1 cellular context compared by ENCODE assay signal in genomic region chr2:238448031-238448955, GRCh38.
TF ChIP-seq lines count a peak whose summit lies in the region.

No MANE protein-coding gene starts in this region.

TF ChIP-seq in GM23338, 12 proteins besides CTCF, POLR2A, EP300 and RAD21 (continued from another document):
- TF ChIP-seq ZNF462 (CRISPR knock-in tag; IDR thresholded peaks at IDR 0.05) = no peak
- TF ChIP-seq JUNB (IDR thresholded peaks at IDR 0.05; ENCODE audit: unreplicated experiment) = no peak
- TF ChIP-seq NANOG (IDR thresholded peaks at IDR 0.05; ENCODE audit: borderline replicate concordance) = no peak
- no peak for TF ChIP-seq ZNF331 (CRISPR knock-in tag; IDR thresholded peaks at IDR 0.05; ENCODE audit: low read depth)
- TF ChIP-seq POLR2AphosphoS5 (IDR thresholded peaks at IDR 0.05; ENCODE audit: low read depth) = no peak
- no peak for TF ChIP-seq EZH2 (IDR thresholded peaks at IDR 0.05; ENCODE audit: low read depth, unreplicated experiment)
- no peak for TF ChIP-seq EZH2phosphoT487 (IDR thresholded peaks at IDR 0.05; ENCODE audit: unreplicated experiment)
- TF ChIP-seq REST (IDR thresholded peaks at IDR 0.05; ENCODE audit: unreplicated experiment) = no peak
- no peak for TF ChIP-seq ZNF114 (CRISPR knock-in tag; IDR thresholded peaks at IDR 0.05)
TF ChIP-seq in GM23338: peak in this region for 0.
